11 cellular contexts compared by ENCODE assay signal in genomic region chr19:7672522-7672921, GRCh38. TPM values are rescaled to one million over a fixed set of nuclear protein-coding genes. Genes with fewer than 3 reads are reported as not detected.
"Had no signal": no experiment of that assay in that cellular context is flagged by ENCODE, and none has a peak within 500 bp of the region (broad histone marks: within the 10 kb centered on the region; RNA-seq: fewer than 3 reads in every experiment).

No MANE protein-coding gene starts in this region.

- H3K4me3 ChIP-seq: GM23248, GM23338, HAP-1 had no signal

- DNase-seq: GM23248, GOT3, H7, H9, HCEC 1CT, HFFc6 had no signal

- H2AFZ ChIP-seq: GM23248, GM23338 had no signal

- H3K27ac ChIP-seq: GM23248 had no signal

- ATAC-seq: GM23338, HCT116 had no signal

- H3K36me3 ChIP-seq: HAP-1 had no signal

- H3K4me2 ChIP-seq: GM23338 had no signal

RNA-seq across cellular contexts. Expression of gene RETN, which starts 3.7 kb away (rescaled TPM):
- total RNA-seq: GM23248, GM23338, H1, H4, H7, H9, HFFc6 had no signal

RNA-seq across cellular contexts. Expression of gene MCEMP1, which starts 4.4 kb away (rescaled TPM):
- total RNA-seq: GM23248, GM23338, H1, H4, H7, H9, HFFc6 had no signal

RNA-seq across cellular contexts. Expression of gene FCER2, which starts 29.4 kb away (rescaled TPM):
- total RNA-seq: GM23248, GM23338, H1, H4, H7, H9, HFFc6 had no signal
